Comparison of ENCODE assay signal across 8 cellular contexts in the genomic region with DNA sequence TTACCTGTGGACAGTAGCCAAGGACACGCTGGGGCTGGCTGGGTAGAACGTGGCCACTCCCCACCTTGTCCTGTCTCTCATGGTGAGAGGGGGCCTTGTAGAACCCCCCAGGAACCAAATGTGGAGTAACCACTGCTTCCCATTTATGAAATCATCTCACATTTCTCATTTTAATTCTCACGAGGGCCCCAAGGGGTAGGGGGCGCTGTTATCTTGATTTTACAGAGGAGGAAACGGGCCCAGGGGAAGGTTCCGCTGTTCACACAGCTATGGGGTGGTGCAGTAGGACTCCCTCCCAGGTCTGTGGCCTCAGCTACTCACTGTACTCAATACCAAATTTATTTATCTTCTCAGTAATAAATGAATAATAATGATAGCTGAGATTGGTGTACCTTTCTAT. TPM values are rescaled to one million over a fixed set of nuclear protein-coding genes. Genes with fewer than 3 reads are reported as not detected.
DNase-seq lines count a peak whose midpoint lies in the region; ATAC-seq and TF ChIP-seq lines count a peak whose summit lies in the region.

No MANE protein-coding gene starts in this region.

- peak; percentile 80 for TF ChIP-seq CTCF in CD14-positive monocyte (IDR thresholded peaks at IDR 0.05)

- in situ Hi-C loops in KBM-7 (cut with MboI; ENCODE audit: low pct_unique_long_range_greater_than_20kb, low sequenced_read_pairs), result no loop called here

- H3K9me3 Mint-ChIP-seq in CD14-positive monocyte, result peaks cover 0 to 2% (median 0%) of the 10 kb centered on the region in 7 donors
- no peaks in the 10 kb centered on the region for H3K9me3 Mint-ChIP-seq in natural killer cell treated with Interleukin-12 subunit alpha and Interleukin-12 subunit beta and Interleukin-15 and Interleukin-18, amount 100 ng/mL, for 72 hours

- H3K27me3 Mint-ChIP-seq in CD14-positive monocyte (ENCODE audit: low read depth in 3 of 3), result peaks cover 9 to 11% (median 10%) of the 10 kb centered on the region in 3 donors
- peaks cover 5% of the 10 kb centered on the region in 2 donors for H3K27me3 Mint-ChIP-seq in natural killer cell treated with Interleukin-12 subunit alpha and Interleukin-12 subunit beta and Interleukin-15 and Interleukin-18, amount 100 ng/mL, for 72 hours

- peak; percentile 62 to 70 for ATAC-seq in natural killer cell treated with Interleukin-12 subunit alpha and Interleukin-12 subunit beta and Interleukin-15 and Interleukin-18, amount 100 ng/mL, for 72 hours
- ATAC-seq in GM18520 (IDR thresholded peaks at IDR 0.05; ENCODE audit: unreplicated experiment) (no peak), HG02852 (IDR thresholded peaks at IDR 0.05; ENCODE audit: unreplicated experiment) (no peak)

- peaks cover 60% of the 10 kb centered on the region for H3K4me1 Mint-ChIP-seq in CD14-positive monocyte
- peaks cover 27 to 36% of the 10 kb centered on the region in 2 donors for H3K4me1 Mint-ChIP-seq in natural killer cell treated with Interleukin-12 subunit alpha and Interleukin-12 subunit beta and Interleukin-15 and Interleukin-18, amount 100 ng/mL, for 72 hours (ENCODE audit: low read depth in 2 of 2)

- H3K36me3 Mint-ChIP-seq in CD14-positive monocyte, result peaks cover under 1 to 3% of the 10 kb centered on the region in 2 donors
- no peaks in the 10 kb centered on the region for H3K36me3 Mint-ChIP-seq in natural killer cell treated with Interleukin-12 subunit alpha and Interleukin-12 subunit beta and Interleukin-15 and Interleukin-18, amount 100 ng/mL, for 72 hours

- H3K4me3 Mint-ChIP-seq in CD14-positive monocyte, result no peak overlapping the region
- no peak overlapping the region for H3K4me3 Mint-ChIP-seq in natural killer cell treated with Interleukin-12 subunit alpha and Interleukin-12 subunit beta and Interleukin-15 and Interleukin-18, amount 100 ng/mL, for 72 hours

- intact Hi-C loops in CD14-positive monocyte (cut with micrococcal nuclease), result loop anchor here (2.0 to 5.0 kb wide), 3 partner anchors 33 to 39 kb away; no protein-coding TSS in a partner anchor

- H3K27ac Mint-ChIP-seq in CD14-positive monocyte, result peak overlapping the region; percentile 81 to 99 (median 91)
- H3K27ac Mint-ChIP-seq in natural killer cell treated with Interleukin-12 subunit alpha and Interleukin-12 subunit beta and Interleukin-15 and Interleukin-18, amount 100 ng/mL, for 72 hours, result peak overlapping the region; percentile 57 to 92

- peak; percentile 78 for DNase-seq in CD14-positive monocyte (ENCODE audit: low spot score)
- DNase-seq in KBM-7, result peak; percentile 76
- peak; percentile 77 to 79 for DNase-seq in activated CD4-positive, alpha-beta T cell treated with anti-CD3 and anti-CD28 coated beads for 4 hours
- peak; percentile 68 for DNase-seq in dermis blood vessel endothelial cell
- peak; percentile 77 for DNase-seq in natural killer cell treated with Interleukin-12 subunit alpha and Interleukin-12 subunit beta and Interleukin-15 and Interleukin-18, amount 100 ng/mL, for 72 hours (ENCODE audit: low spot score)
- no peak for DNase-seq in NCI-H1105 treated with DMSO at 0.1 percent for 48 hours (lab: John Stamatoyannopoulos, UW)

RNA-seq across cellular contexts. Expression of gene SMPDL3B, which starts 5.5 kb away (rescaled TPM):
- polyA plus RNA-seq in CD14-positive monocyte, result under 1 TPM in 1 of 2 donors, not detected in 1; 0.13 TPM
- 0.68 and 1.6 TPM in 2 replicates for total RNA-seq in dermis blood vessel endothelial cell
- total RNA-seq in natural killer cell treated with Interleukin-12 subunit alpha and Interleukin-12 subunit beta and Interleukin-15 and Interleukin-18, amount 100 ng/mL, for 72 hours, result under 1 TPM; 0.33 to 0.95 TPM

RNA-seq across cellular contexts. Expression of gene XKR8, which starts 19.5 kb away (rescaled TPM):
- 10 to 100 TPM; 25.9 to 36.7 TPM for polyA plus RNA-seq in CD14-positive monocyte
- total RNA-seq in dermis blood vessel endothelial cell, result 8.2 and 9.0 TPM in 2 replicates
- total RNA-seq in natural killer cell treated with Interleukin-12 subunit alpha and Interleukin-12 subunit beta and Interleukin-15 and Interleukin-18, amount 100 ng/mL, for 72 hours, result 1 to 10 TPM; 7.1 to 9.6 TPM

RNA-seq across cellular contexts. Expression of gene RPA2, which starts 25.9 kb away (rescaled TPM):
- polyA plus RNA-seq in CD14-positive monocyte, result 100 to 1,000 TPM in 1 of 2 donors, 10 to 100 TPM in 1; 67.3 to 106 TPM
- 33.2 and 50.1 TPM in 2 replicates for total RNA-seq in dermis blood vessel endothelial cell
- total RNA-seq in natural killer cell treated with Interleukin-12 subunit alpha and Interleukin-12 subunit beta and Interleukin-15 and Interleukin-18, amount 100 ng/mL, for 72 hours, result 10 to 100 TPM; 54.7 to 79.8 TPM

Comparison
In these comparisons a context has a peak if more than half of its experiments do, and no peak if none do; other contexts are left out.
1. ATAC-seq: peak in natural killer cell treated with Interleukin-12 subunit alpha and Interleukin-12 subunit beta and Interleukin-15 and Interleukin-18, amount 100 ng/mL, for 72 hours (2 of 2); none in GM18520 (single experiment) and HG02852 (single experiment).